Comparison of ENCODE assay signal across 15 cellular contexts in the genomic region with DNA sequence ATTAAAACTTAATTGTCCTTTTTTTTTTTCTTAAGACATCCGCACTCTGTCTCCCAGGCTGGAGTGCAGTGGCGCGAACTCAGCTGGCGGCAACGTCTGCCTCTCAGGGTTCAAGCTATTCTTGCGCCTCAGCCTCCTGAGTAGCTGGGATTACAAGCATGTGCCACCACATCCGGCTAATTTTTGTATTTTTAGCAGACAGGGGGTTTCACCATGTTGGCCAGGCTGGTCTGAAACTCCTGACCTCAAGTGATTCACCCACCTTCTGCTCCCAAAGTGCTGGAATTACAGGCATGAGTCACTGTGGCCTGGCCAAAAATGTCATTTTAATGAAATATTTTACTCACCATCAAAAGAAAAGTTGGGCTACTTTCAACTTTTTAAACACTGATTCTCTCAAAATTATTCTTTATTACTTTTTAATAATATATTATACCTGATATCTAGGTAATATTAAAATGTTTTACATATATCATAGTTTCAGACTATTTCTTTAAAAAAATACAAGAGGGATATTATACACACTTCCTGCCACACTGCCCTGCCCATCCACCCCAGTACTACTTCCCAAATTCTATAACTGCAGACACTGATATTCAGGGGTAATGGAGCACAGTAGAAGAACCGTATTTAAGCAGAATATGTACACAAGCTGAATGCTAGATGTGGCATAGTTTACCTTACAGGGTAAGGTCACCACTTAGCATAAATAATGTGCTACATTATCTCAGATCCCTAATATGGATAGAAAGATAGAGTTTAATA.
DNase-seq lines count a peak whose midpoint lies in the region; TF ChIP-seq lines count a peak whose summit lies in the region.
"Had no signal": no experiment of that assay in that cellular context is flagged by ENCODE, and none has a peak within 500 bp of the region (broad histone marks: within the 10 kb centered on the region; RNA-seq: fewer than 3 reads in every experiment).

No MANE protein-coding gene starts in this region.

- in situ Hi-C loops in astrocyte of the spinal cord (cut with HindIII; ENCODE audit: low sequenced_read_pairs), result no loop called here

- peak; percentile 42 for DNase-seq in ELR (ENCODE audit: low read depth)
- peak; percentile 70 to 80 for DNase-seq in NOMO-1 (lab: John Stamatoyannopoulos, UW; ENCODE audit: unreplicated experiment in 2 of 2)
- DNase-seq in astrocyte of the spinal cord (ENCODE audit: low read depth, low spot score), result peak; percentile 80
- peak; percentile 44 for DNase-seq in non-pigmented ciliary epithelial cell (ENCODE audit: low read depth)
- DNase-seq in NCI-H748 treated with DMSO at 0.1 percent for 48 hours (lab: John Stamatoyannopoulos, UW), result no peak
- no peak for DNase-seq in NCI-H2107 treated with DMSO at 0.1 percent for 48 hours (lab: John Stamatoyannopoulos, UW; ENCODE audit: unreplicated experiment)
- DNase-seq in DMS79 treated with DMSO at 0.1 percent for 48 hours (lab: John Stamatoyannopoulos, UW), result no peak
- no peak for DNase-seq in medulla oblongata (ENCODE audit: extremely low spot score)
- DNase-seq: activated naive CD4-positive, alpha-beta T cell treated with anti-CD3 and anti-CD28 coated beads, Interleukin-2, amount 50 U/mL, for 16 hours; NCI-H2081; stimulated activated CD4-positive, alpha-beta T cell treated with anti-CD3 and anti-CD28 coated beads, Interleukin-4, amount 100 ng/mL, for 24 hours; stimulated activated naive CD8-positive, alpha-beta T cell treated with anti-CD3 and anti-CD28 coated beads, Interleukin-15, Interleukin-2, amounts not matched to agents 100 U/mL and 50 U/mL, for 24 hours had no signal

- H3K4me3 ChIP-seq in astrocyte of the spinal cord (ENCODE audit: low read depth, low read length), result no peak overlapping the region
- H3K4me3 ChIP-seq: BLaER1 treated with 17β-estradiol and CSF1 and Interleukin-3, amounts not matched to agents 10 nM and 100 nM; esophagus muscularis mucosa; prostate gland had no signal

- no peak for TF ChIP-seq CTCF in astrocyte of the spinal cord (IDR thresholded peaks at IDR 0.05; ENCODE audit: low read depth, low read length)

Comparison
In these comparisons a context has a peak if more than half of its experiments do, and no peak if none do; other contexts are left out.
1. DNase-seq: peak in ELR (single experiment), NOMO-1 (2 of 2), astrocyte of the spinal cord (single experiment) and non-pigmented ciliary epithelial cell (single experiment); none in NCI-H748 treated with DMSO at 0.1 percent for 48 hours (single experiment), NCI-H2107 treated with DMSO at 0.1 percent for 48 hours (single experiment), DMS79 treated with DMSO at 0.1 percent for 48 hours (single experiment) and medulla oblongata (single experiment).